2 cellular contexts compared by ENCODE assay signal in the genomic region with DNA sequence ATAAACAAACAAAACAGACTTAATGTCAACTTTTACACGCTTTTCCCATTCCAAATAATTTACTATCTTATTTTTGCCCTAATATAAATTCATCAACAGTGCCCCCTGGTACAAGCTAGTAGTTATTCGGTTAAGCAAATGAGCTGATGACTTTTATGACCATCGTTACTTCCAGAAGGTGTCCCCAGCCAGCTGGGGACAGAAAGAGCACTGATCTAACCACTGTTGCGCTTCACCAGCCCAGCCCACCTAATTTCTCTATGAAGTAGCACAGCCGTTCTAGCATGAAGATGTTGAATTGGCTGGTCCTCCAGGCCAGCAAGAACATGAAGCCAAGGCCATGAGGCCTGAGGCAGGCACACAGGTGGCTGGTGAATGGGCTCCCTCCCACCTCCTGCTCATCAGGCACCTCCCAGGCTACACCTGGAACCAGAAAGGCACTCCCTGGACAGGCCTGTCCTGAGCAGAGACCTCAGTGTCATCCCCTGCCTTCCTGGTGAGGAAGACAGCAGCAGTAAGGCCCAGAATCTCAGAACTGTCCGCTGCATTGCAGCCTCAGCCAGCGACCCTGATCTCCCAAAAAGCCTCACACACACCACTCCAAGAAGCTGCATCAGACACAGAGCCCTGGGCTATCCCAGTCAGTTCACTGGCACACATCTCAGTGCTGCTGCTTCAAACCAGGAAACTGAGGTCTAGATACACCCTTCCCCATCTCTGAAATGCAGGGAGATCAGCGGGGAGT.
TF ChIP-seq lines count a peak whose summit lies in the region.

No MANE protein-coding gene starts in this region.

TF ChIP-seq in HCT116, 20 proteins besides CTCF, POLR2A, EP300 and RAD21:
- TF ChIP-seq TCF7L2 (IDR thresholded peaks at IDR 0.05; ENCODE audit: borderline replicate concordance, extremely low read depth, insufficient read depth, insufficient read length) (no peak), ZFX (IDR thresholded peaks at IDR 0.05) (no peak), SIN3A (IDR thresholded peaks at IDR 0.05; ENCODE audit: low read depth) (no peak), FOSL1 (IDR thresholded peaks at IDR 0.05; ENCODE audit: low read depth) (no peak)
- TF ChIP-seq, protein P1, sequence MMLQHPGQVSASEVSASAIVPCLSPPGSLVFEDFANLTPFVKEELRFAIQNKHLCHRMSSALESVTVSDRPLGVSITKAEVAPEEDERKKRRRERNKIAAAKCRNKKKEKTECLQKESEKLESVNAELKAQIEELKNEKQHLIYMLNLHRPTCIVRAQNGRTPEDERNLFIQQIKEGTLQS (IDR thresholded peaks at IDR 0.05): no peak
- TF ChIP-seq, protein P2, sequence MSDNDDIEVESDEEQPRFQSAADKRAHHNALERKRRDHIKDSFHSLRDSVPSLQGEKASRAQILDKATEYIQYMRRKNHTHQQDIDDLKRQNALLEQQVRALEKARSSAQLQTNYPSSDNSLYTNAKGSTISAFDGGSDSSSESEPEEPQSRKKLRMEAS (IDR thresholded peaks at IDR 0.05): no peak
TF ChIP-seq in HCT116: peak in this region for 0.

TF ChIP-seq in WTC11, 78 proteins besides CTCF, POLR2A, EP300 and RAD21:
- no peak for TF ChIP-seq ZNF121 (CRISPR knock-in tag; IDR thresholded peaks at IDR 0.05)
